Comparison of ENCODE assay signal across 22 cellular contexts in genomic region chr5:35869705-35870277, GRCh38. TPM values are rescaled to one million over a fixed set of nuclear protein-coding genes. Genes with fewer than 3 reads are reported as not detected.
DNase-seq lines count a peak whose midpoint lies in the region; ATAC-seq and TF ChIP-seq lines count a peak whose summit lies in the region.
"Had no signal": no experiment of that assay in that cellular context is flagged by ENCODE, and none has a peak within 500 bp of the region (broad histone marks: within the 10 kb centered on the region; RNA-seq: fewer than 3 reads in every experiment).

No MANE protein-coding gene starts in this region.

- peak; percentile 28 to 63 for ATAC-seq in activated T-cell treated with anti-CD3 and anti-CD28 coated beads, Interleukin-2, amount 50 U/mL, for 4 hours
- peak; percentile 36 for ATAC-seq in stimulated activated naive CD8-positive, alpha-beta T cell treated with anti-CD3 and anti-CD28 coated beads, Interleukin-15, Interleukin-2, amounts not matched to agents 100 U/mL and 50 U/mL, for 24 hours
- ATAC-seq in left colon: no peak
- ATAC-seq: HCT116, PC-3 had no signal

- no peak overlapping the region for H3K4me3 Mint-ChIP-seq in activated T-cell treated with anti-CD3 and anti-CD28 coated beads, Interleukin-2, amount 50 U/mL, for 4 hours
- no peak overlapping the region for H3K4me3 Mint-ChIP-seq in dendritic cell treated with granulocyte-macrophage colony-stimulating factor and Interleukin-4, amounts not matched to agents 40 ng/mL and 50 ng/mL, for 4 days

- peaks cover 4% of the 10 kb centered on the region for H3K9me3 Mint-ChIP-seq in activated T-cell treated with anti-CD3 and anti-CD28 coated beads, Interleukin-2, amount 50 U/mL, for 4 hours
- H3K9me3 Mint-ChIP-seq in dendritic cell treated with granulocyte-macrophage colony-stimulating factor and Interleukin-4, amounts not matched to agents 40 ng/mL and 50 ng/mL, for 4 days: peaks cover 6% of the 10 kb centered on the region

- peaks cover 83% of the 10 kb centered on the region for H3K36me3 Mint-ChIP-seq in activated T-cell treated with anti-CD3 and anti-CD28 coated beads, Interleukin-2, amount 50 U/mL, for 4 hours (ENCODE audit: insufficient read depth)
- H3K36me3 Mint-ChIP-seq in dendritic cell treated with granulocyte-macrophage colony-stimulating factor and Interleukin-4, amounts not matched to agents 40 ng/mL and 50 ng/mL, for 4 days (ENCODE audit: low read depth): peaks cover 5% of the 10 kb centered on the region

- H3K27me3 ChIP-seq in OCI-LY1 (ENCODE audit: insufficient read depth, low read length): no peaks in the 10 kb centered on the region
- H3K27me3 ChIP-seq: ovary, sigmoid colon had no signal

- no peak for DNase-seq in activated T-cell treated with anti-CD3 and anti-CD28 coated beads, Interleukin-2, amount 50 U/mL, for 4 hours
- no peak for DNase-seq in activated T-cell treated with anti-CD3 and anti-CD28 coated beads, Interleukin-2, amount 50 U/mL, for 48 hours
- DNase-seq in stimulated activated naive CD8-positive, alpha-beta T cell treated with anti-CD3 and anti-CD28 coated beads, Interleukin-15, Interleukin-2, amounts not matched to agents 100 U/mL and 50 U/mL, for 24 hours: no peak
- DNase-seq in activated effector memory CD4-positive, alpha-beta T cell treated with Interleukin-2 at 50 U/mL for 16 hours: no peak
- DNase-seq in left colon (no peak), cerebellar nuclear complex (lab: John Stamatoyannopoulos, UW) (no peak)
- DNase-seq: ACHN; caudate nucleus; COR-L47; NCI-H2029; NCI-H446 treated with DMSO at 0.1 percent for 48 hours; ovary; PC-3; SIG-M5; sigmoid colon; stimulated activated CD4-positive, alpha-beta T cell treated with anti-CD3 and anti-CD28 coated beads, Interleukin-1b, Interleukin-23, amount 100 ng/mL, for 48 hours; T-helper 2 cell had no signal

- H3K36me3 ChIP-seq in OCI-LY1 (ENCODE audit: insufficient read depth, low read length): peaks cover 97% of the 10 kb centered on the region
- H3K36me3 ChIP-seq: ovary, sigmoid colon had no signal

- no peaks in the 10 kb centered on the region for H3K9me2 ChIP-seq in OCI-LY1 (ENCODE audit: low read depth, low read length)

- no peaks in the 10 kb centered on the region for H4K20me1 ChIP-seq in OCI-LY1 (ENCODE audit: insufficient read depth, low read length)

- H3K4me1 ChIP-seq in OCI-LY1 (ENCODE audit: insufficient read depth, low read length, severe bottlenecking): peaks cover 34% of the 10 kb centered on the region
- H3K4me1 ChIP-seq: sigmoid colon had no signal

- H3K27ac Mint-ChIP-seq in dendritic cell treated with granulocyte-macrophage colony-stimulating factor and Interleukin-4, amounts not matched to agents 40 ng/mL and 50 ng/mL, for 4 days: peak overlapping the region; percentile 40

- no peaks in the 10 kb centered on the region for H3K9me3 ChIP-seq in OCI-LY1 (ENCODE audit: low read length)
- H3K9me3 ChIP-seq: ovary, sigmoid colon had no signal

- no peaks in the 10 kb centered on the region for H3F3A ChIP-seq in OCI-LY1 (ENCODE audit: insufficient read depth, low read length)

- peaks cover 6% of the 10 kb centered on the region; the same call in 1 of the 2 replicates for H3K79me2 ChIP-seq in OCI-LY1 (ENCODE audit: insufficient read depth, low read length)

- H3K27me3 Mint-ChIP-seq in activated T-cell treated with anti-CD3 and anti-CD28 coated beads, Interleukin-2, amount 50 U/mL, for 4 hours (ENCODE audit: low read depth): no peaks in the 10 kb centered on the region
- H3K27me3 Mint-ChIP-seq in dendritic cell treated with granulocyte-macrophage colony-stimulating factor and Interleukin-4, amounts not matched to agents 40 ng/mL and 50 ng/mL, for 4 days: no peaks in the 10 kb centered on the region

- intact Hi-C loops in dendritic cell treated with granulocyte-macrophage colony-stimulating factor and Interleukin-4, amounts not matched to agents 40 ng/mL and 50 ng/mL, for 4 days (cut with micrococcal nuclease): no loop called here
- intact Hi-C loops in left colon (cut with DNase I, micrococcal nuclease): no loop called here

- TF ChIP-seq CTCF in OCI-LY1 (IDR thresholded peaks at IDR 0.05; ENCODE audit: low read length): no peak

- no peak overlapping the region for H3K4me3 ChIP-seq in OCI-LY1 (ENCODE audit: low read depth, low read length, poor library complexity, severe bottlenecking)
- H3K4me3 ChIP-seq: lung, ovary, sigmoid colon had no signal

- H3K27ac ChIP-seq in OCI-LY1 (ENCODE audit: low read depth, low read length, poor library complexity, severe bottlenecking): peak overlapping the region; percentile 59
- H3K27ac ChIP-seq: HL-60, ovary, sigmoid colon had no signal

- H2AFZ ChIP-seq in OCI-LY1 (ENCODE audit: low read length): no peak overlapping the region

- peaks cover 88% of the 10 kb centered on the region for H3K4me1 Mint-ChIP-seq in activated T-cell treated with anti-CD3 and anti-CD28 coated beads, Interleukin-2, amount 50 U/mL, for 4 hours (ENCODE audit: low read depth)
- peaks cover 24% of the 10 kb centered on the region for H3K4me1 Mint-ChIP-seq in dendritic cell treated with granulocyte-macrophage colony-stimulating factor and Interleukin-4, amounts not matched to agents 40 ng/mL and 50 ng/mL, for 4 days (ENCODE audit: low read depth)

- no peak overlapping the region; the same call in 1 of the 2 replicates for H3K9ac ChIP-seq in OCI-LY1 (ENCODE audit: low read length)

- peak overlapping the region; percentile 12; the same call in 1 of the 2 replicates for H3K4me2 ChIP-seq in OCI-LY1 (ENCODE audit: low read length)

RNA-seq across cellular contexts. Expression of gene IL7R, which starts 13.1 kb away (rescaled TPM):
- total RNA-seq in activated T-cell treated with anti-CD3 and anti-CD28 coated beads, Interleukin-2, amount 50 U/mL, for 4 hours: 10 to 100 TPM; 53.5 to 65.8 (median 54.7) TPM
- total RNA-seq in left colon: 10 to 100 TPM in 1 of 2 donors, 1 to 10 TPM in 1; 3.0 to 12.0 TPM

Comparison
In these comparisons a context has a peak if more than half of its experiments do, and no peak if none do; other contexts are left out.
1. RNA of gene IL7R, which starts 13.1 kb away (total RNA-seq): 53.5 to 65.8 TPM in activated T-cell treated with anti-CD3 and anti-CD28 coated beads, Interleukin-2, amount 50 U/mL, for 4 hours; 3.0 to 12.0 TPM in left colon; every median in the first group is over 4 times any median in the second.